ENCODE assay signal across 28 cellular contexts in genomic region chr3:13204177-13204581, GRCh38.
DNase-seq lines count a peak whose midpoint lies in the region; ATAC-seq, FAIRE-seq and TF ChIP-seq lines count a peak whose summit lies in the region.
"Had no signal": no experiment of that assay in that cellular context is flagged by ENCODE, and none has a peak within 500 bp of the region (broad histone marks: within the 10 kb centered on the region; RNA-seq: fewer than 3 reads in every experiment).

No MANE protein-coding gene starts in this region.

- BruUV-seq in K562 (replicated peaks; lab: Mats Ljungman, UMichigan) = no TSS peak
- BruUV-seq in PC-3 (replicated peaks; lab: Mats Ljungman, UMichigan) = no TSS peak

- no peaks in the 10 kb centered on the region for H3F3A ChIP-seq in PC-3 (ENCODE audit: low read length, unreplicated experiment)

- FAIRE-seq in K562 (lab: Jason Lieb, UNC) = no peak
- FAIRE-seq: colon, G401.6 had no signal

- peaks cover 58 to 82% of the 10 kb centered on the region in 2 experiments for H3K27me3 ChIP-seq in K562 (ENCODE audit: control insufficient read depth in 2 of 2, insufficient read depth in 2 of 2, low read length in 2 of 2)
- peaks cover 20% of the 10 kb centered on the region for H3K27me3 ChIP-seq in lower lobe of right lung (ENCODE audit: low read depth)
- peaks cover 20% of the 10 kb centered on the region for H3K27me3 ChIP-seq in upper lobe of right lung
- no peaks in the 10 kb centered on the region for H3K27me3 ChIP-seq in PC-3 (ENCODE audit: low read length)
- H3K27me3 ChIP-seq: BLaER1 had no signal

- no peak overlapping the region for H3K27ac ChIP-seq in K562 (ENCODE audit: extremely low read depth, low read depth, low read length)
- H3K27ac ChIP-seq in lower lobe of right lung = no peak overlapping the region
- H3K27ac ChIP-seq in upper lobe of right lung = no peak overlapping the region
- no peak overlapping the region for H3K27ac ChIP-seq in PC-3 (ENCODE audit: low read length)
- H3K27ac ChIP-seq: BLaER1, heart right ventricle, RWPE1, upper lobe of left lung had no signal

- no peak for TF ChIP-seq RAD21 in K562 (CRISPR knock-in tag; conservative IDR thresholded peaks at IDR 0.05 in 1 of 2, IDR thresholded peaks at IDR 0.05 in 1 of 2)

- in situ Hi-C loops in K562 (cut with MboI) = no loop called here

- POLR2A ChIA-PET in K562 (lab: Yijun Ruan, JAX) = interaction anchor here (0.6 kb wide), 2 partner anchors 64 to 79 kb away, joined by 3 to 4 read pairs; no protein-coding TSS in a partner anchor
- POLR2A ChIA-PET in PC-3 (lab: Charles Lee; ENCODE audit: unreplicated experiment) = interaction anchor here (0.5 kb wide), 1 partner anchor 15 kb away, joined by 3 read pairs; no protein-coding TSS in a partner anchor

- ATAC-seq in K562 = peak; percentile 26; the same call in 2 of the 3 replicates
- ATAC-seq in lower lobe of right lung = no peak
- ATAC-seq in upper lobe of right lung = no peak
- ATAC-seq in GM18870 (IDR thresholded peaks at IDR 0.05; ENCODE audit: unreplicated experiment) = no peak
- no peak for ATAC-seq in PC-3
- ATAC-seq: esophagus mucosa, left cardiac atrium had no signal

- H3K79me2 ChIP-seq in K562 (ENCODE audit: control insufficient read depth, insufficient read depth, low read length) (no peaks in the 10 kb centered on the region), PC-3 (ENCODE audit: low read length) (no peaks in the 10 kb centered on the region)

- no peaks in the 10 kb centered on the region for H3K9me1 ChIP-seq in K562 (ENCODE audit: control insufficient read depth, insufficient read depth, low read length)

- no peak for TF ChIP-seq EP300 in K562 (IDR thresholded peaks at IDR 0.05; ENCODE audit: low read length)

- TF ChIP-seq POLR2A in K562 (conservative IDR thresholded peaks at IDR 0.05) = no peak

- WGBS in K562 (ENCODE audit: insufficient coverage, low coverage, missing lambda C conversion rate) = 10% methylated on average over 31 of the region's 34 CpGs

- H4K20me1 ChIP-seq in K562 (replicated peaks; ENCODE audit: control insufficient read depth, insufficient read depth, low read length) = peaks cover 12% of the 10 kb centered on the region
- no peaks in the 10 kb centered on the region for H4K20me1 ChIP-seq in PC-3 (ENCODE audit: low read length)
- H4K20me1 ChIP-seq: BLaER1 had no signal

- H3K4me1 ChIP-seq in K562 (replicated peaks in 1 of 2; ENCODE audit: control insufficient read depth in 2 of 2, insufficient read depth in 2 of 2, low read length in 2 of 2) = peaks cover 0 to 13% of the 10 kb centered on the region in 2 experiments; a peak in 2 of 5 replicates
- peaks cover 4% of the 10 kb centered on the region for H3K4me1 ChIP-seq in lower lobe of right lung
- H3K4me1 ChIP-seq in upper lobe of right lung = no peaks in the 10 kb centered on the region
- no peaks in the 10 kb centered on the region for H3K4me1 ChIP-seq in PC-3 (ENCODE audit: insufficient read depth, low read length)

- H3K4me2 ChIP-seq in K562 (ENCODE audit: insufficient read depth, low read length) = no peak overlapping the region
- H3K4me2 ChIP-seq in PC-3 (ENCODE audit: low read length) = no peak overlapping the region
- H3K4me2 ChIP-seq: SK-N-SH had no signal

- TF ChIP-seq CTCF in K562 (IDR thresholded peaks at IDR 0.05 in 2 of 3, conservative IDR thresholded peaks at IDR 0.05 in 1 of 3; ENCODE audit: insufficient read depth in 2 of 3, low read depth in 1 of 3, low read length in 3 of 3) (no peak), lower lobe of right lung (IDR thresholded peaks at IDR 0.05) (no peak), upper lobe of right lung (IDR thresholded peaks at IDR 0.05) (no peak), PC-3 (conservative IDR thresholded peaks at IDR 0.05; ENCODE audit: low read depth, low read length) (no peak)

- CTCF ChIA-PET in K562 (lab: Yijun Ruan, JAX; ENCODE audit: low intra/inter-chr PET ratio) (no interaction called here), PC-3 (lab: Charles Lee) (no interaction called here)

- H3K9me2 ChIP-seq in PC-3 (replicated peaks; ENCODE audit: low read length) = no peaks in the 10 kb centered on the region
- H3K9me2 ChIP-seq: SK-N-SH had no signal

- peak; percentile 9 for DNase-seq in stimulated activated CD8-positive, alpha-beta memory T cell treated with anti-CD3 and anti-CD28 coated beads, Interleukin-4, amount 100 ng/mL, for 24 hours (ENCODE audit: low read depth)
- DNase-seq in stimulated activated CD8-positive, alpha-beta memory T cell treated with anti-CD3 and anti-CD28 coated beads, Interleukin-4, amount 100 ng/mL, for 48 hours = no peak
- DNase-seq in K562 (ENCODE audit: extremely low read depth in 1 of 4, low spot score in 3 of 4) (peak in 1 of 4 experiments; percentile 19), lower lobe of right lung (peak; percentile 43), upper lobe of right lung (peak; percentile 60), PC-3 (no peak), NCI-H2171 (lab: John Stamatoyannopoulos, UW) (no peak)
- DNase-seq: activated CD4-positive, alpha-beta T cell treated with anti-CD3 and anti-CD28 coated beads for 1 hour; activated naive CD4-positive, alpha-beta T cell treated with anti-CD3 and anti-CD28 coated beads for 36 hours; amniotic stem cell; COR-L47; effector memory CD4-positive, alpha-beta T cell; foreskin fibroblast; heart right ventricle; left cardiac atrium; NCI-H1105 treated with DMSO at 0.1 percent for 48 hours; NCI-H1930; NCI-H345; NCI-H748 treated with DMSO at 0.1 percent for 48 hours; SK-N-SH; T-helper 2 cell had no signal

- intact Hi-C loops in K562 (cut with micrococcal nuclease) (loop anchor here (5.0 kb wide), 1 partner anchor 258 kb away; no protein-coding TSS in a partner anchor), lower lobe of right lung (cut with DNase I) (no loop called here), upper lobe of right lung (cut with DNase I) (no loop called here), PC-3 (cut with micrococcal nuclease) (no loop called here)

- H3K36me3 ChIP-seq in K562 (ENCODE audit: control insufficient read depth, insufficient read depth, low read length) (no peaks in the 10 kb centered on the region), lower lobe of right lung (no peaks in the 10 kb centered on the region), upper lobe of right lung (no peaks in the 10 kb centered on the region), PC-3 (ENCODE audit: low read depth, low read length) (no peaks in the 10 kb centered on the region)
- H3K36me3 ChIP-seq: BLaER1, heart right ventricle, upper lobe of left lung had no signal

- H3K4me3 ChIP-seq in K562 (no peak overlapping the region), lower lobe of right lung (no peak overlapping the region), upper lobe of right lung (no peak overlapping the region), PC-3 (ENCODE audit: low read length) (no peak overlapping the region)
- H3K4me3 ChIP-seq: BLaER1, upper lobe of left lung had no signal

- no peak overlapping the region for H3K9ac ChIP-seq in K562 (ENCODE audit: insufficient read depth in 1 of 2, low read depth in 2 of 2, low read length in 2 of 2)
- H3K9ac ChIP-seq in PC-3 (ENCODE audit: low read length) = no peak overlapping the region
- H3K9ac ChIP-seq: BLaER1, SK-N-SH had no signal

- no peak overlapping the region for H2AFZ ChIP-seq in K562 (ENCODE audit: low read depth, low read length)
- no peak overlapping the region for H2AFZ ChIP-seq in PC-3 (ENCODE audit: low read length)

- H3K9me3 ChIP-seq in K562 (replicated peaks; ENCODE audit: control insufficient read depth, insufficient read depth, low read depth, low read length) (no peaks in the 10 kb centered on the region), lower lobe of right lung (no peaks in the 10 kb centered on the region), upper lobe of right lung (no peaks in the 10 kb centered on the region), PC-3 (ENCODE audit: low read length) (no peaks in the 10 kb centered on the region)
- H3K9me3 ChIP-seq: BLaER1, heart right ventricle, SK-N-SH, upper lobe of left lung had no signal

TF ChIP-seq in K562, 482 proteins besides CTCF, POLR2A, EP300 and RAD21:
- TF ChIP-seq SAFB (IDR thresholded peaks at IDR 0.05; ENCODE audit: borderline replicate concordance, low read depth, low read length) (no peak), E2F6 (IDR thresholded peaks at IDR 0.05; ENCODE audit: borderline replicate concordance in 1 of 2, extremely low read depth in 1 of 2, insufficient read depth in 1 of 2, insufficient read length in 1 of 2, low read depth in 1 of 2, low read length in 1 of 2, poor library complexity in 1 of 2, severe bottlenecking in 1 of 2) (peak in 1 of 2 experiments; percentile 55), L3MBTL2 (IDR thresholded peaks at IDR 0.05) (peak; percentile 41; the same call in 1 of the 2 replicates)

Comparison
In these comparisons a context has a peak if more than half of its experiments do, and no peak if none do; other contexts are left out.
1. DNase-seq: peak in stimulated activated CD8-positive, alpha-beta memory T cell treated with anti-CD3 and anti-CD28 coated beads, Interleukin-4, amount 100 ng/mL, for 24 hours (single experiment), lower lobe of right lung (single experiment) and upper lobe of right lung (single experiment); none in stimulated activated CD8-positive, alpha-beta memory T cell treated with anti-CD3 and anti-CD28 coated beads, Interleukin-4, amount 100 ng/mL, for 48 hours (single experiment), PC-3 (single experiment) and NCI-H2171 (single experiment).